ENCODE assay signal across 1 cellular context in genomic region chr6:36432151-36432633, GRCh38.
TF ChIP-seq lines count a peak whose summit lies in the region.

No MANE protein-coding gene starts in this region.

TF ChIP-seq in K562, 482 proteins besides CTCF, POLR2A, EP300 and RAD21:
- no peak for TF ChIP-seq CAMTA2 (CRISPR knock-in tag; conservative IDR thresholded peaks at IDR 0.05)
- no peak for TF ChIP-seq ZHX1 (conservative IDR thresholded peaks at IDR 0.05; ENCODE audit: low read length)
- no peak for TF ChIP-seq ZFX (CRISPR knock-in tag; IDR thresholded peaks at IDR 0.05)
- no peak for TF ChIP-seq DNMT1 (IDR thresholded peaks at IDR 0.05)
- no peak for TF ChIP-seq DPF2 (IDR thresholded peaks at IDR 0.05)
- no peak for TF ChIP-seq SMAD1 (IDR thresholded peaks at IDR 0.05; ENCODE audit: low read depth, low read length, partially characterized antibody)
- no peak for TF ChIP-seq FOXA3 (CRISPR knock-in tag; conservative IDR thresholded peaks at IDR 0.05 in 1 of 2, IDR thresholded peaks at IDR 0.05 in 1 of 2)
- TF ChIP-seq MEIS2 (IDR thresholded peaks at IDR 0.05; ENCODE audit: partially characterized antibody), result no peak
- TF ChIP-seq ARID2 (IDR thresholded peaks at IDR 0.05), result no peak
- no peak for TF ChIP-seq SMAD3 (CRISPR knock-in tag; conservative IDR thresholded peaks at IDR 0.05)
- no peak for TF ChIP-seq CEBPB (tag; IDR thresholded peaks at IDR 0.05)
- TF ChIP-seq U2AF1 (optimal IDR thresholded peaks at IDR 0.05; ENCODE audit: low read depth, low read length), result no peak
- no peak for TF ChIP-seq BCLAF1 (IDR thresholded peaks at IDR 0.05; ENCODE audit: borderline replicate concordance in 1 of 2, control insufficient read depth in 1 of 2, low read depth in 2 of 2, low read length in 1 of 2)
- no peak for TF ChIP-seq EP400 (IDR thresholded peaks at IDR 0.05)
- TF ChIP-seq MGA (IDR thresholded peaks at IDR 0.05), result no peak
- no peak for TF ChIP-seq ZBTB26 (CRISPR knock-in tag; IDR thresholded peaks at IDR 0.05)
- TF ChIP-seq ZNF57 (CRISPR knock-in tag; IDR thresholded peaks at IDR 0.05), result no peak
- TF ChIP-seq RERE (CRISPR knock-in tag; IDR thresholded peaks at IDR 0.05; ENCODE audit: borderline replicate concordance), result no peak
- no peak for TF ChIP-seq KHSRP (IDR thresholded peaks at IDR 0.05)
